23 cellular contexts compared by ENCODE assay signal in genomic region chr1:230503741-230504140, GRCh38.
"Had no signal": no experiment of that assay in that cellular context is flagged by ENCODE, and none has a peak within 500 bp of the region (broad histone marks: within the 10 kb centered on the region; RNA-seq: fewer than 3 reads in every experiment).

No MANE protein-coding gene starts in this region.

- H3K4me1 Mint-ChIP-seq: activated naive CD8-positive, alpha-beta T cell treated with anti-CD3 and anti-CD28 coated beads for 36 hours had no signal

- DNase-seq: activated CD4-positive, alpha-beta T cell treated with anti-CD3 and anti-CD28 coated beads for 4 hours; activated CD4-positive, alpha-beta T cell treated with anti-CD3 and anti-CD28 coated beads, Interleukin-2, amount 50 U/mL, for 4 hours; activated effector memory CD4-positive, alpha-beta T cell treated with anti-CD3 and anti-CD28 coated beads, Interleukin-2, amount 50 U/mL, for 16 hours; activated naive CD4-positive, alpha-beta T cell treated with anti-CD3 and anti-CD28 coated beads for 36 hours; activated naive CD8-positive, alpha-beta T cell treated with anti-CD3 and anti-CD28 coated beads for 36 hours; adrenal gland; aorta; brain microvascular endothelial cell; dorsolateral prefrontal cortex; effector memory CD4-positive, alpha-beta T cell; erythroblast; head of caudate nucleus; left cardiac atrium; mammary epithelial cell; naive thymus-derived CD4-positive, alpha-beta T cell; posterior cingulate gyrus; right cardiac atrium; spleen; stimulated activated naive CD4-positive, alpha-beta T cell treated with Interleukin-2 at 50 U/mL for 16 hours; T-helper 1 cell; trophoblast cell; uterus had no signal

- H3K4me3 Mint-ChIP-seq: activated naive CD4-positive, alpha-beta T cell treated with anti-CD3 and anti-CD28 coated beads for 36 hours; activated naive CD8-positive, alpha-beta T cell treated with anti-CD3 and anti-CD28 coated beads for 36 hours; naive thymus-derived CD4-positive, alpha-beta T cell; T-helper 2 cell treated with Interferon-gamma antibody and Interleukin-4, amounts not matched to agents 5 μg/mL and 100 μg/mL, for 36 hours had no signal

- ATAC-seq: left cardiac atrium; naive thymus-derived CD4-positive, alpha-beta T cell; right cardiac atrium had no signal

- H3K9me3 Mint-ChIP-seq: activated naive CD4-positive, alpha-beta T cell treated with anti-CD3 and anti-CD28 coated beads for 36 hours; activated naive CD8-positive, alpha-beta T cell treated with anti-CD3 and anti-CD28 coated beads for 36 hours; naive thymus-derived CD4-positive, alpha-beta T cell; T-helper 2 cell treated with Interferon-gamma antibody and Interleukin-4, amounts not matched to agents 5 μg/mL and 100 μg/mL, for 36 hours had no signal

- H3K27ac Mint-ChIP-seq: activated naive CD4-positive, alpha-beta T cell treated with anti-CD3 and anti-CD28 coated beads for 36 hours; activated naive CD8-positive, alpha-beta T cell treated with anti-CD3 and anti-CD28 coated beads for 36 hours; naive thymus-derived CD4-positive, alpha-beta T cell; T-helper 2 cell treated with Interferon-gamma antibody and Interleukin-4, amounts not matched to agents 5 μg/mL and 100 μg/mL, for 36 hours had no signal

- H3K36me3 Mint-ChIP-seq: activated naive CD8-positive, alpha-beta T cell treated with anti-CD3 and anti-CD28 coated beads for 36 hours; naive thymus-derived CD4-positive, alpha-beta T cell had no signal
